In the genomic region with DNA sequence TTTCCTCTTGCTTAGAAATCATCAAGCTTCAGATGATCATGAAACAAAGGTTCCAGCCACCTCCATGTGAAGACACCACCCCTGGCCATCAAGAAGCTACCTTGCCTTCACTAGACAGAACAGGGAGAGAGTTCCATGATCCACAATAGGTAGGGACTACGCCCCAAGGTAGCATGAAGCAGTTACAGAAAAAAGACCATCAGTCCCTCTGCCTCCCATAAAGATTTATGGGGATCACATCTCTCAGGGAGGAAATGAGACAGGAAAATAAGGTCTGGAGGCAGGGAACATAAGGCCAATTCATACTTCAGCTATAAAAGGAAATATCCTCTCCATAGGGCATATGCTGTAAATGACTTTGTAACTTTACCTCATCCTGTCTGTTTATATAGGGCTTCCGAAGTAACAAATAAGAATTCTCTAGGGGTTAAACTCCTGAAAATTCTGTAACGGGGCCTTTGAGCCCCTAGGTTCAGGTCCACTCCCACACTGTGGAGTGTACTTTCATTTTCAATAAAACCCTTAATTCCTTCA, we compare ENCODE assay signal across 30 cellular contexts.
"Had no signal": no experiment of that assay in that cellular context is flagged by ENCODE, and none has a peak within 500 bp of the region (broad histone marks: within the 10 kb centered on the region; RNA-seq: fewer than 3 reads in every experiment).

No MANE protein-coding gene starts in this region.

- H3K27ac Mint-ChIP-seq: mesothelial cell of epicardium; naive thymus-derived CD8-positive, alpha-beta T cell; nephron; progenitor cell of endocrine pancreas; stimulated activated naive B cell treated with anti-CD40 and anti-IgM and Interleukin-4, amounts not matched to agents 10 μg/mL and 1 μg/mL and 100 μg/mL, for 72 hours had no signal

- H3K27ac ChIP-seq: heart right ventricle, hepatocyte, left lung, lower lobe of right lung, right atrium auricular region, skin epidermis, stomach, testis, thyroid gland, upper lobe of right lung, uterus had no signal

- H3K36me3 Mint-ChIP-seq: mesothelial cell of epicardium; naive thymus-derived CD8-positive, alpha-beta T cell; stimulated activated naive B cell treated with anti-CD40 and anti-IgM and Interleukin-4, amounts not matched to agents 10 μg/mL and 1 μg/mL and 100 μg/mL, for 72 hours had no signal

- DNase-seq: heart right ventricle; kidney glomerular epithelial cell; left cardiac atrium; left lung; lower lobe of right lung; mammary epithelial cell; mesenchymal stem cell; naive thymus-derived CD8-positive, alpha-beta T cell; nucleus accumbens; stimulated activated CD4-positive, alpha-beta T cell treated with anti-CD3 and anti-CD28 coated beads, Interleukin-12 subunit alpha, Interleukin-12 subunit beta, amount 100 ng/mL, for 4 hours; stimulated activated CD4-positive, alpha-beta T cell treated with anti-CD3 and anti-CD28 coated beads, Interleukin-15, amount 100 ng/mL, for 24 hours; stimulated activated CD4-positive, alpha-beta T cell treated with anti-CD3 and anti-CD28 coated beads, Interleukin-2, amount 100 ng/mL, for 24 hours; stimulated activated CD4-positive, alpha-beta T cell treated with anti-CD3 and anti-CD28 coated beads, Interleukin-4, amount 100 ng/mL, for 1 hour; stimulated activated naive B cell treated with anti-CD40 and anti-IgM and Interleukin-4, amounts not matched to agents 10 μg/mL and 1 μg/mL and 100 μg/mL, for 72 hours; stimulated activated naive CD8-positive, alpha-beta T cell treated with anti-CD3 and anti-CD28 coated beads, Interleukin-15, Interleukin-2, amounts not matched to agents 100 U/mL and 50 U/mL, for 24 hours; stomach; testis; thyroid gland; trophoblast cell; upper lobe of right lung; uterus had no signal

- H3K27me3 Mint-ChIP-seq: progenitor cell of endocrine pancreas had no signal

- ATAC-seq: heart right ventricle; left cardiac atrium; left lung; lower lobe of right lung; naive thymus-derived CD8-positive, alpha-beta T cell; sciatic nerve; stimulated activated naive B cell treated with anti-CD40 and anti-IgM and Interleukin-4, amounts not matched to agents 10 μg/mL and 1 μg/mL and 100 μg/mL, for 72 hours; stimulated activated naive CD8-positive, alpha-beta T cell treated with anti-CD3 and anti-CD28 coated beads, Interleukin-15, Interleukin-2, amounts not matched to agents 100 U/mL and 50 U/mL, for 24 hours; upper lobe of right lung had no signal

- H3K4me1 ChIP-seq: heart right ventricle, left lung, lower lobe of right lung, right atrium auricular region, stomach, testis, thyroid gland, upper lobe of right lung, uterus had no signal

- H3K36me3 ChIP-seq: heart right ventricle, left lung, lower lobe of right lung, right atrium auricular region, stomach, thyroid gland, upper lobe of right lung, uterus had no signal

- H3K9me3 ChIP-seq: heart right ventricle, left lung, lower lobe of right lung, right atrium auricular region, stomach, testis, thyroid gland, upper lobe of right lung, uterus had no signal

- FAIRE-seq: keratinocyte had no signal

- H3K27me3 ChIP-seq: hepatocyte, right atrium auricular region, testis, thyroid gland, upper lobe of right lung had no signal

- H3K9me3 Mint-ChIP-seq: mesothelial cell of epicardium; naive thymus-derived CD8-positive, alpha-beta T cell; nephron; neural crest cell; stimulated activated naive B cell treated with anti-CD40 and anti-IgM and Interleukin-4, amounts not matched to agents 10 μg/mL and 1 μg/mL and 100 μg/mL, for 72 hours had no signal

- H3K4me1 Mint-ChIP-seq: naive thymus-derived CD8-positive, alpha-beta T cell; nephron; neural crest cell; stimulated activated naive B cell treated with anti-CD40 and anti-IgM and Interleukin-4, amounts not matched to agents 10 μg/mL and 1 μg/mL and 100 μg/mL, for 72 hours had no signal

- H3K4me3 Mint-ChIP-seq: mesothelial cell of epicardium; naive thymus-derived CD8-positive, alpha-beta T cell; nephron; neural crest cell; stimulated activated naive B cell treated with anti-CD40 and anti-IgM and Interleukin-4, amounts not matched to agents 10 μg/mL and 1 μg/mL and 100 μg/mL, for 72 hours had no signal

- H3K4me3 ChIP-seq: heart right ventricle, hepatocyte, left lung, lower lobe of right lung, right atrium auricular region, skin epidermis, stomach, testis, thyroid gland, upper lobe of right lung, uterus had no signal
